In the genomic region with DNA sequence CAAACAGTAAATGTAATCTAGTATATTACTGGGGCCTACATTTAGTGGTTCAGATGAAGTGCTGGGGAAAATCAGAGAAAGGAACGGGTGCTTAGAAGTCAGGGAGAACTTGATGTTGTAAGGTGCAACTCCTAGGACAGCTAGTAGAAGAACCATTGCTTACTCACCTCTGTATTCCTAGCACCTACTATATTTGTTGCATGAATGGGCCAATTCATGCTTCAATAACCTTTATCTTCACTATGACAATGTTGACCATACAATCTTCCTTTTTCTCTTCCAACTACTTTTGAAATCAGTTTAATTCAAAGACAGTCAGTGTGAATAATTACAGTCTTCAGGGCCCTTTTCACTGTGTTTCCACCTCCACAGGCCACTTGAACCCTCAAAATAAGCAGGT, we compare ENCODE assay signal across 22 cellular contexts.
A peak's percentile ranks its signal among the peaks of the same experiment; 100 is the strongest.
DNase-seq lines count a peak whose midpoint lies in the region; ATAC-seq, FAIRE-seq and TF ChIP-seq lines count a peak whose summit lies in the region.
"Had no signal": no experiment of that assay in that cellular context is flagged by ENCODE, and none has a peak within 500 bp of the region (broad histone marks: within the 10 kb centered on the region; RNA-seq: fewer than 3 reads in every experiment).

No MANE protein-coding gene starts in this region.

- CTCF ChIA-PET in HepG2 (lab: Yijun Ruan, JAX; ENCODE audit: low intra/inter-chr PET ratio, low total read pairs): no interaction called here

- H3K9ac ChIP-seq in HepG2 (ENCODE audit: insufficient read depth, low read depth, low read length): no peak overlapping the region
- H3K9ac ChIP-seq: BLaER1 treated with 17β-estradiol and CSF1 and Interleukin-3, amounts not matched to agents 10 nM and 100 nM had no signal

- TF ChIP-seq CTCF in HepG2 (CRISPR knock-in tag; IDR thresholded peaks at IDR 0.05): no peak
- TF ChIP-seq CTCF in right lobe of liver (IDR thresholded peaks at IDR 0.05): no peak
- TF ChIP-seq CTCF in thyroid gland (IDR thresholded peaks at IDR 0.05): no peak
- no peak for TF ChIP-seq CTCF in BE2C (IDR thresholded peaks at IDR 0.05; ENCODE audit: low read depth, low read length)

- TF ChIP-seq POLR2A in HepG2 (IDR thresholded peaks at IDR 0.05; ENCODE audit: insufficient read depth in 1 of 2, low read depth in 2 of 2, low read length in 2 of 2) (no peak), right lobe of liver (IDR thresholded peaks at IDR 0.05) (no peak), thyroid gland (IDR thresholded peaks at IDR 0.05) (no peak)

- H3K4me1 ChIP-seq in HepG2 (ENCODE audit: insufficient read depth, low read length): peaks cover 1% of the 10 kb centered on the region
- H3K4me1 ChIP-seq in right lobe of liver: peaks cover 0 to 13% (median 0%) of the 10 kb centered on the region in 4 donors
- H3K4me1 ChIP-seq in thyroid gland: no peaks in the 10 kb centered on the region
- no peaks in the 10 kb centered on the region for H3K4me1 ChIP-seq in BE2C
- H3K4me1 ChIP-seq: BLaER1 treated with 17β-estradiol and CSF1 and Interleukin-3, amounts not matched to agents 10 nM and 100 nM; HAP-1 had no signal

- POLR2A ChIA-PET in HepG2 (lab: Yijun Ruan, JAX): no interaction called here

- TF ChIP-seq EP300 in HepG2 (IDR thresholded peaks at IDR 0.05; ENCODE audit: low read depth in 2 of 2, low read length in 2 of 2): no peak
- TF ChIP-seq EP300 in HepG2 (CRISPR knock-in tag; IDR thresholded peaks at IDR 0.05; ENCODE audit: borderline replicate concordance): no peak

- H3K36me3 ChIP-seq in HepG2 (replicated peaks in 1 of 2; ENCODE audit: control insufficient read depth in 1 of 2, insufficient read depth in 2 of 2, low read length in 2 of 2) (peaks cover 0 to 4% of the 10 kb centered on the region in 2 experiments; a peak in 1 of 5 replicates), right lobe of liver (no peaks in the 10 kb centered on the region), thyroid gland (no peaks in the 10 kb centered on the region), BE2C (no peaks in the 10 kb centered on the region)
- H3K36me3 ChIP-seq: HAP-1 had no signal

- intact Hi-C loops in HepG2 (cut with micrococcal nuclease; ENCODE audit: unreplicated experiment) (loop anchor here (5.0 kb wide), 1 partner anchor 509 kb away; no protein-coding TSS in a partner anchor), right lobe of liver (cut with DNase I) (no loop called here), thyroid gland (cut with DNase I) (no loop called here)

- WGBS in HepG2 (ENCODE audit: low lambda C conversion rate): 91% methylated on average over 1 of the region's 1 CpG
- WGBS in right lobe of liver (ENCODE audit: insufficient coverage, low coverage, low lambda C conversion rate, missing lambda C conversion rate): 86% methylated on average over 1 of the region's 1 CpG
- 90 to 100% methylated on average over 1 of the region's 1 CpG for WGBS in thyroid gland, 2 donors

- H3K79me2 ChIP-seq in HepG2 (ENCODE audit: insufficient read depth, low read length): no peaks in the 10 kb centered on the region

- no peaks in the 10 kb centered on the region for H3K9me3 ChIP-seq in HepG2 (ENCODE audit: low read length)
- H3K9me3 ChIP-seq in right lobe of liver: no peaks in the 10 kb centered on the region
- no peaks in the 10 kb centered on the region for H3K9me3 ChIP-seq in thyroid gland
- no peaks in the 10 kb centered on the region for H3K9me3 ChIP-seq in BE2C
- H3K9me3 ChIP-seq: BLaER1 treated with 17β-estradiol and CSF1 and Interleukin-3, amounts not matched to agents 10 nM and 100 nM; HAP-1 had no signal

- no peak for TF ChIP-seq RAD21 in HepG2 (CRISPR knock-in tag; IDR thresholded peaks at IDR 0.05)

- H3K27ac ChIP-seq in HepG2 (ENCODE audit: extremely low read length, insufficient read depth, low read length): no peak overlapping the region
- H3K27ac ChIP-seq in right lobe of liver: no peak overlapping the region
- no peak overlapping the region for H3K27ac ChIP-seq in thyroid gland
- H3K27ac ChIP-seq: 22Rv1; BLaER1 treated with 17β-estradiol and CSF1 and Interleukin-3, amounts not matched to agents 10 nM and 100 nM had no signal

- no peak overlapping the region for H3K4me2 ChIP-seq in HepG2 (ENCODE audit: low read depth, low read length)
- H3K4me2 ChIP-seq: BLaER1 treated with 17β-estradiol and CSF1 and Interleukin-3, amounts not matched to agents 10 nM and 100 nM had no signal

- no peak for ATAC-seq in HepG2
- ATAC-seq in right lobe of liver: no peak
- ATAC-seq in HG03442 (IDR thresholded peaks at IDR 0.05; ENCODE audit: unreplicated experiment): peak; percentile 46
- ATAC-seq in HG03045 (IDR thresholded peaks at IDR 0.05; ENCODE audit: unreplicated experiment): no peak

- no peak overlapping the region for H2AFZ ChIP-seq in HepG2 (ENCODE audit: low read length)

- DNase-seq in HepG2 (ENCODE audit: low spot score): no peak
- no peak for DNase-seq in right lobe of liver
- DNase-seq in kidney tubule cell (ENCODE audit: low spot score): peak; percentile 25
- no peak for DNase-seq in thyroid gland
- DNase-seq in BE2C: no peak
- DNase-seq: CD4-positive, alpha-beta T cell; CD8-positive, alpha-beta memory T cell; DMS 273 treated with DMSO at 0.1 percent for 48 hours; DMS79; EL; GDM1; GOT3; HFFc6 had no signal

- H3K4me3 ChIP-seq in HepG2 (replicated peaks in 1 of 3; ENCODE audit: insufficient read depth in 1 of 3, low read depth in 2 of 3, low read length in 3 of 3) (no peak overlapping the region), right lobe of liver (no peak overlapping the region), thyroid gland (replicated peaks in 1 of 3) (no peak overlapping the region), BE2C (ENCODE audit: low read depth, low read length) (no peak overlapping the region)
- H3K4me3 ChIP-seq: BLaER1 treated with 17β-estradiol and CSF1 and Interleukin-3, amounts not matched to agents 10 nM and 100 nM; HAP-1 had no signal

- FAIRE-seq in HepG2 (lab: Jason Lieb, UNC): peak; percentile 28
- FAIRE-seq: A204.1, D721Med, GM18507, H54 had no signal

- BruUV-seq in HepG2 (replicated peaks; lab: Mats Ljungman, UMichigan): no TSS peak

- in situ Hi-C loops in HepG2 (cut with HindIII; ENCODE audit: extremely low pct_ligation_motif_present, low pct_unique_long_range_greater_than_20kb): no loop called here

- H4K20me1 ChIP-seq in HepG2 (ENCODE audit: insufficient read depth, low read length): no peaks in the 10 kb centered on the region

- H3K27me3 ChIP-seq in HepG2 (ENCODE audit: control insufficient read depth in 1 of 2, insufficient read depth in 2 of 2, low read length in 2 of 2): no peaks in the 10 kb centered on the region
- H3K27me3 ChIP-seq in right lobe of liver: no peaks in the 10 kb centered on the region
- H3K27me3 ChIP-seq in thyroid gland: no peaks in the 10 kb centered on the region
- H3K27me3 ChIP-seq in BE2C: no peaks in the 10 kb centered on the region
- H3K27me3 ChIP-seq: BLaER1 treated with 17β-estradiol and CSF1 and Interleukin-3, amounts not matched to agents 10 nM and 100 nM had no signal

TF ChIP-seq in HepG2, 621 proteins besides CTCF, POLR2A, EP300 and RAD21:
- TF ChIP-seq, protein P1, sequence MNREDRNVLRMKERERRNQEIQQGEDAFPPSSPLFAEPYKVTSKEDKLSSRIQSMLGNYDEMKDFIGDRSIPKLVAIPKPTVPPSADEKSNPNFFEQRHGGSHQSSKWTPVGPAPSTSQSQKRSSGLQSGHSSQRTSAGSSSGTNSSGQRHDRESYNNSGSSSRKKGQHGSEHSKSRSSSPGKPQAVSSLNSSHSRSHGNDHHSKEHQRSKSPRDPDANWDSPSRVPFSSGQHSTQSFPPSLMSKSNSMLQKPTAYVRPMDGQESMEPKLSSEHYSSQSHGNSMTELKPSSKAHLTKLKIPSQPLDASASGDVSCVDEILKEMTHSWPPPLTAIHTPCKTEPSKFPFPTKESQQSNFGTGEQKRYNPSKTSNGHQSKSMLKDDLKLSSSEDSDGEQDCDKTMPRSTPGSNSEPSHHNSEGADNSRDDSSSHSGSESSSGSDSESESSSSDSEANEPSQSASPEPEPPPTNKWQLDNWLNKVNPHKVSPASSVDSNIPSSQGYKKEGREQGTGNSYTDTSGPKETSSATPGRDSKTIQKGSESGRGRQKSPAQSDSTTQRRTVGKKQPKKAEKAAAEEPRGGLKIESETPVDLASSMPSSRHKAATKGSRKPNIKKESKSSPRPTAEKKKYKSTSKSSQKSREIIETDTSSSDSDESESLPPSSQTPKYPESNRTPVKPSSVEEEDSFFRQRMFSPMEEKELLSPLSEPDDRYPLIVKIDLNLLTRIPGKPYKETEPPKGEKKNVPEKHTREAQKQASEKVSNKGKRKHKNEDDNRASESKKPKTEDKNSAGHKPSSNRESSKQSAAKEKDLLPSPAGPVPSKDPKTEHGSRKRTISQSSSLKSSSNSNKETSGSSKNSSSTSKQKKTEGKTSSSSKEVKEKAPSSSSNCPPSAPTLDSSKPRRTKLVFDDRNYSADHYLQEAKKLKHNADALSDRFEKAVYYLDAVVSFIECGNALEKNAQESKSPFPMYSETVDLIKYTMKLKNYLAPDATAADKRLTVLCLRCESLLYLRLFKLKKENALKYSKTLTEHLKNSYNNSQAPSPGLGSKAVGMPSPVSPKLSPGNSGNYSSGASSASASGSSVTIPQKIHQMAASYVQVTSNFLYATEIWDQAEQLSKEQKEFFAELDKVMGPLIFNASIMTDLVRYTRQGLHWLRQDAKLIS (CRISPR knock-in tag; IDR thresholded peaks at IDR 0.05): no peak
- no peak for TF ChIP-seq EZH2 (conservative IDR thresholded peaks at IDR 0.05; ENCODE audit: low read depth, low read length)
- TF ChIP-seq REXO4 (CRISPR knock-in tag; IDR thresholded peaks at IDR 0.05; ENCODE audit: borderline replicate concordance): no peak
- no peak for TF ChIP-seq ARNTL (CRISPR knock-in tag; IDR thresholded peaks at IDR 0.05)
- TF ChIP-seq NCOA2 (CRISPR knock-in tag; IDR thresholded peaks at IDR 0.05): no peak
- no peak for TF ChIP-seq MAFK (conservative IDR thresholded peaks at IDR 0.05 in 1 of 2, IDR thresholded peaks at IDR 0.05 in 1 of 2; ENCODE audit: low read length in 2 of 2)
TF ChIP-seq in HepG2: peak in this region for 0.
